In the genomic region with DNA sequence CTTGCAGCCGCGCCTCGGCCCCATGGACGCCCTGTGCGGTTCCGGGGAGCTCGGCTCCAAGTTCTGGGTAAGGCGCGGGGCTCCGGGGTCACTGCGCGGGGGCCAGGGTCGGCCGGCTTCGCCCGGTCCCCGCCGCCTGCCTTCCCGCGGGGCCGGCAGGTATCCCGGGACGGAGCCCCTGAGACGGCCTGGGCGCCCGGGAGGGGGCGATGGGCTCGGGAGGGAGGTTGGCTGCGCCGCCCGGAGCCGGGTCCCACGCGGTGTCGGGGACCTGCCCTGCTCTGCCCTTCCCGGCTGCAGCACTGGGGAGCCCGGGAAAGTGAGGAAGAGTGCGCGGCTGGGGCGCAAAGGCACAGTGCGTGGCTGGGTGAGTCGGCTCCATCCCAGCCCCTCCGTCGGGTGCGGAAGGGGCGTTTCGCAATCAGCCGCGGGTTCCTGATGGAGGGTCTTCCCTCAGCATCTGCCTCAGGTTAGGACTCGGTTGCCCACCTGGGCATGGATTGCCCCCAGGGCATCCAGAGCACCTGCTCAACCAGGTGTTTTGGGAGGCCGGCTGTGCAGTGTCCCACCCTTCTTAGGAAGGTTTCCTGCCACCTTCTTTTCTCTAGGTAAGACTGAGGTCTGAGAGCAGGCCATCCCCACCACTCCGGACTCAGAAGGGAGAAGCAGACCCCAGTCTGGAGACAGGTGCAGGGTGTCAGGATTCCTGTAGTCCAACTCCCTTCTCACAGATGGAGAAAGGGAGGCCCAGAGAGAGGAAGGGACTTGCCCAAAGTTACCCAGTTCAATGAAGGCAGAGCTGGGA, we compare ENCODE assay signal across 11 cellular contexts. TPM values are rescaled to one million over a fixed set of nuclear protein-coding genes. Genes with fewer than 3 reads are reported as not detected.
DNase-seq lines count a peak whose midpoint lies in the region; ATAC-seq, FAIRE-seq and TF ChIP-seq lines count a peak whose summit lies in the region.
"Had no signal": no experiment of that assay in that cellular context is flagged by ENCODE, and none has a peak within 500 bp of the region (broad histone marks: within the 10 kb centered on the region; RNA-seq: fewer than 3 reads in every experiment).

No MANE protein-coding gene starts in this region.

- peak; percentile 21 for DNase-seq in NCI-H146 (lab: John Stamatoyannopoulos, UW)
- DNase-seq in NCI-H146 treated with DMSO at 0.1 percent for 48 hours (lab: John Stamatoyannopoulos, UW; ENCODE audit: unreplicated experiment), result no peak
- no peak for DNase-seq in bronchial epithelial cell (ENCODE audit: low read depth)
- DNase-seq in left lung, result peak in 1 of 2 donors; percentile 80
- no peak for DNase-seq in testis
- no peak for DNase-seq in NCI-H2171 (lab: John Stamatoyannopoulos, UW)
- DNase-seq in KG1 (lab: John Stamatoyannopoulos, UW), result no peak
- DNase-seq: activated CD4-positive, alpha-beta T cell treated with anti-CD3 and anti-CD28 coated beads, Interleukin-2, amount 50 U/mL, for 4 hours; AML-193; NCI-H2081 had no signal

- 10 to 71% methylated on average over 1 to 39 of the region's 52 CpGs for WGBS in testis, 2 donors

- TF ChIP-seq POLR2A in testis (IDR thresholded peaks at IDR 0.05), result no peak

- H3K4me1 ChIP-seq in left lung (peaks cover 25 to 65% of the 10 kb centered on the region in 2 donors), testis (peaks cover 38% of the 10 kb centered on the region)

- H3K4me3 ChIP-seq in bronchial epithelial cell (ENCODE audit: low read depth, low read length) (peak overlapping the region; percentile 47), left lung (peak overlapping the region; percentile 61 to 68), testis (peak overlapping the region; percentile 39 to 59)

- intact Hi-C loops in left lung (cut with DNase I) (loop anchor here in 1 of 2 donors (10.0 kb wide), 1 partner anchor 50 kb away; no protein-coding TSS in a partner anchor), testis (cut with DNase I; ENCODE audit: low total_unique reads) (loop anchor here (10.0 kb wide), 1 partner anchor 50 kb away; no protein-coding TSS in a partner anchor)

- H3K9me3 ChIP-seq in left lung, result no peaks in the 10 kb centered on the region
- H3K9me3 ChIP-seq in testis, result no peaks in the 10 kb centered on the region

- H3K36me3 ChIP-seq in bronchial epithelial cell (ENCODE audit: control insufficient read depth, insufficient read depth, low read length) (no peaks in the 10 kb centered on the region), left lung (no peaks in the 10 kb centered on the region), testis (ENCODE audit: low read depth, missing control alignments) (no peaks in the 10 kb centered on the region)

- ATAC-seq in left lung, result peak; percentile 5
- no peak for ATAC-seq in GM21529 (IDR thresholded peaks at IDR 0.05; ENCODE audit: unreplicated experiment)

- FAIRE-seq in bronchial epithelial cell (lab: Jason Lieb, UNC), result no peak

- TF ChIP-seq CTCF in bronchial epithelial cell (IDR thresholded peaks at IDR 0.05; ENCODE audit: insufficient read depth, low read length, severe bottlenecking), result no peak
- no peak for TF ChIP-seq CTCF in left lung (IDR thresholded peaks at IDR 0.05)
- TF ChIP-seq CTCF in testis (IDR thresholded peaks at IDR 0.05), result no peak

- no peaks in the 10 kb centered on the region for H3K27me3 ChIP-seq in bronchial epithelial cell (ENCODE audit: control insufficient read depth, insufficient read depth, low read length)
- peaks cover 0 to 60% of the 10 kb centered on the region in 2 donors for H3K27me3 ChIP-seq in left lung
- H3K27me3 ChIP-seq in testis, result no peaks in the 10 kb centered on the region

- peak overlapping the region; percentile 66 to 81 for H3K27ac ChIP-seq in left lung
- H3K27ac ChIP-seq in testis, result no peak overlapping the region

RNA-seq across cellular contexts. Expression of a gene that starts 0.4 kb away (rescaled TPM):
- 17.0 and 33.2 TPM in 2 replicates for total RNA-seq in bronchial epithelial cell
- 100 to 1,000 TPM in 1 of 2 donors, 10 to 100 TPM in 1; 52.3 to 120 TPM for total RNA-seq in left lung
- 10 to 100 TPM in 1 of 2 donors, 1 to 10 TPM in 1; 10.0 to 12.1 TPM for total RNA-seq in testis
- polyA plus RNA-seq in testis (ENCODE audit: insufficient read depth, low read depth, low replicate concordance), result 15.4 TPM

Comparison
In these comparisons a context has a peak if more than half of its experiments do, and no peak if none do; other contexts are left out.
1. H3K27ac ChIP-seq: peak in left lung (2 of 2); none in testis (0 of 2).
2. Peak in every context shown above with its lines, with median percentiles within 50 percentile points of each other: H3K4me3 ChIP-seq.